18 cellular contexts compared by ENCODE assay signal in the genomic region with DNA sequence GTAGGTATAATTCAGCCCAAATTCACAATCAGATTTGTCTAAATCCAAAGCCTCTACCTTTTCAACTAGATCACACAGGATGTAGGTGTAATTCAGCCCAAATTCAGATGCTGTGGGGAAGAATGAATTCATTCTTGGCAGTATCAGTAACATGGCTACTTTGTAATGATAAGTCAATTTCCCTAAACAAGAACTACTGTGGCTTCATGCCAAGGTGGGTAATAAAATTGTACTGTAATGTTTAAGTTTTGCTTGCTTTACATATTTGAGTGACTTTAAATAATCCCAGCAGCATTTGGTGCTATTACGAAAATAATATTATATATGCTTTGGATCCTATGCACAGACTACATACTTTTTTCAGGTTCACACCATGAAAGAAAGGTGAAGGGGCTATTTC.
DNase-seq lines count a peak whose midpoint lies in the region; ATAC-seq, FAIRE-seq and TF ChIP-seq lines count a peak whose summit lies in the region.
"Had no signal": no experiment of that assay in that cellular context is flagged by ENCODE, and none has a peak within 500 bp of the region (broad histone marks: within the 10 kb centered on the region; RNA-seq: fewer than 3 reads in every experiment).

No MANE protein-coding gene starts in this region.

- H3K27ac ChIP-seq in IMR-90 (ENCODE audit: insufficient read depth, low read length) = no peak overlapping the region
- peak overlapping the region; percentile 54 to 70 (median 62) for H3K27ac ChIP-seq in thyroid gland
- H3K27ac ChIP-seq: GM23248, HL-60 had no signal

- no CpG with 5 or more reads among the region's 1 CpG for WGBS in IMR-90 (ENCODE audit: extremely low coverage in 2 of 2, insufficient read length in 1 of 2), 2 experiments
- 91 to 93% methylated on average over 1 of the region's 1 CpG for WGBS in thyroid gland, 2 donors

- H2AK9ac ChIP-seq in IMR-90 (replicated peaks; ENCODE audit: low read depth, low read length, poor library complexity) = no peak overlapping the region

- no peak for TF ChIP-seq POLR2A in IMR-90 (IDR thresholded peaks at IDR 0.05; ENCODE audit: low read depth, low read length)
- no peak for TF ChIP-seq POLR2A in thyroid gland (IDR thresholded peaks at IDR 0.05)

- dilution Hi-C loops in IMR-90 (cut with HindIII; ENCODE audit: low sequenced_read_pairs, unreplicated experiment) = no loop called here

- no peaks in the 10 kb centered on the region for H3K9me1 ChIP-seq in IMR-90 (ENCODE audit: insufficient read depth, low read length)

- H2AFZ ChIP-seq in IMR-90 (replicated peaks; ENCODE audit: low read length, poor library complexity) = no peak overlapping the region
- H2AFZ ChIP-seq: GM23248 had no signal

- BruUV-seq in IMR-90 (replicated peaks; lab: Mats Ljungman, UMichigan) = no TSS peak

- POLR2A ChIA-PET in IMR-90 (lab: Charles Lee; ENCODE audit: unreplicated experiment) = no interaction called here

- no peak overlapping the region for H2BK120ac ChIP-seq in IMR-90 (ENCODE audit: low read depth, low read length)

- no peak overlapping the region for H4K5ac ChIP-seq in IMR-90 (ENCODE audit: low read depth, low read length)

- H3K27me3 ChIP-seq in IMR-90 (ENCODE audit: control insufficient read depth, insufficient read depth, low read length) (no peaks in the 10 kb centered on the region), thyroid gland (no peaks in the 10 kb centered on the region)

- no peaks in the 10 kb centered on the region for H3K9me3 ChIP-seq in IMR-90 (ENCODE audit: control insufficient read depth, insufficient read depth, low read length)
- no peaks in the 10 kb centered on the region for H3K9me3 ChIP-seq in thyroid gland
- H3K9me3 ChIP-seq: HAP-1 had no signal

- H3K79me1 ChIP-seq in IMR-90 (ENCODE audit: low read depth in 1 of 2, low read length in 2 of 2) = no peaks in the 10 kb centered on the region

- H3K4ac ChIP-seq in IMR-90 (ENCODE audit: low read depth, low read length) = no peak overlapping the region

- no peak overlapping the region for H2BK15ac ChIP-seq in IMR-90 (ENCODE audit: low read depth, low read length)

- no peak for TF ChIP-seq RAD21 in IMR-90 (IDR thresholded peaks at IDR 0.05; ENCODE audit: low read length)

- H3K4me3 ChIP-seq in IMR-90 (ENCODE audit: insufficient read depth, low read depth, low read length) = no peak overlapping the region
- no peak overlapping the region for H3K4me3 ChIP-seq in thyroid gland (replicated peaks in 1 of 3)
- H3K4me3 ChIP-seq: GM23248, HAP-1 had no signal

- CTCF ChIA-PET in IMR-90 (lab: Yijun Ruan, JAX) = no interaction called here

- H3K23ac ChIP-seq in IMR-90 (ENCODE audit: low read depth, low read length) = no peak overlapping the region

- H4K8ac ChIP-seq in IMR-90 (ENCODE audit: low read depth in 2 of 2, low read length in 2 of 2) = no peak overlapping the region

- no peak overlapping the region for H2BK20ac ChIP-seq in IMR-90 (ENCODE audit: low read depth, low read length)

- no peak overlapping the region for H3K9ac ChIP-seq in IMR-90 (ENCODE audit: low read depth, low read length)
- H3K9ac ChIP-seq: GM23248 had no signal

- H3K4me1 ChIP-seq in IMR-90 (ENCODE audit: control insufficient read depth, insufficient read depth, low read length) (no peaks in the 10 kb centered on the region), thyroid gland (peaks cover 49 to 56% of the 10 kb centered on the region in 2 donors)

- no peak overlapping the region for H3K18ac ChIP-seq in IMR-90 (ENCODE audit: low read depth, low read length)

- no peak overlapping the region for H3K4me2 ChIP-seq in IMR-90 (ENCODE audit: low read depth, low read length)

- ATAC-seq in IMR-90 (ENCODE audit: low read depth) (no peak), HG03280 (IDR thresholded peaks at IDR 0.05; ENCODE audit: unreplicated experiment) (no peak)

- intact Hi-C loops in IMR-90 (cut with micrococcal nuclease) (no loop called here), thyroid gland (cut with DNase I) (no loop called here)

- H4K20me1 ChIP-seq in IMR-90 (ENCODE audit: insufficient read depth, low read length) = no peaks in the 10 kb centered on the region

- DNase-seq in D721Med (ENCODE audit: insufficient read length, low spot score) (no peak), IMR-90 (peak; percentile 5), dermis blood vessel endothelial cell (peak; percentile 41), thyroid gland (no peak), NCI-H2171 treated with DMSO at 0.1 percent for 48 hours (lab: John Stamatoyannopoulos, UW) (no peak)
- DNase-seq: C1 segment of cervical spinal cord; CD4-positive, CD25-positive, alpha-beta regulatory T cell; CD8-positive, alpha-beta memory T cell; COR-L47; DMS153; DMS79; GDM1; GM23248 had no signal

- peak; percentile 46 for FAIRE-seq in D721Med (lab: Jason Lieb, UNC)
- FAIRE-seq: GM12892, GM18507 had no signal

- H3K36me3 ChIP-seq in IMR-90 (ENCODE audit: control insufficient read depth, insufficient read depth, low read length) = no peaks in the 10 kb centered on the region
- H3K36me3 ChIP-seq in thyroid gland = no peaks in the 10 kb centered on the region
- H3K36me3 ChIP-seq: HAP-1 had no signal

- no peak overlapping the region; the same call in 1 of the 2 replicates for H3K56ac ChIP-seq in IMR-90 (ENCODE audit: extremely low read depth, insufficient read depth, low read length)

- in situ Hi-C loops in IMR-90 (cut with MboI; ENCODE audit: low sequenced_read_pairs) = no loop called here

- no peak overlapping the region for H2AK5ac ChIP-seq in IMR-90 (ENCODE audit: low read depth, low read length)

- TF ChIP-seq CTCF in D721Med (IDR thresholded peaks at IDR 0.05; ENCODE audit: insufficient read depth, missing control alignments) = no peak
- no peak for TF ChIP-seq CTCF in IMR-90 (conservative IDR thresholded peaks at IDR 0.05; ENCODE audit: low read depth, low read length)
- TF ChIP-seq CTCF in thyroid gland (IDR thresholded peaks at IDR 0.05) = no peak

- H3K14ac ChIP-seq in IMR-90 (replicated peaks; ENCODE audit: low read depth, low read length) = no peak overlapping the region

- no peak overlapping the region for H4K91ac ChIP-seq in IMR-90 (ENCODE audit: insufficient read depth, low read depth, low read length)

- H2BK5ac ChIP-seq in IMR-90 (ENCODE audit: low read depth, low read length, poor library complexity, severe bottlenecking) = no peak overlapping the region

TF ChIP-seq in IMR-90, 13 proteins besides CTCF, POLR2A, EP300 and RAD21:
- TF ChIP-seq CHD1 (IDR thresholded peaks at IDR 0.05; ENCODE audit: low read depth, low read length) = no peak
- TF ChIP-seq MXI1 (IDR thresholded peaks at IDR 0.05; ENCODE audit: borderline replicate concordance, low read depth, low read length) = no peak
- no peak for TF ChIP-seq FOS (IDR thresholded peaks at IDR 0.05; ENCODE audit: low read depth, low read length)
- TF ChIP-seq BHLHE40 (IDR thresholded peaks at IDR 0.05; ENCODE audit: low read depth, low read length) = no peak

Comparison
In these comparisons a context has a peak if more than half of its experiments do, and no peak if none do; other contexts are left out.
1. DNase-seq: peak in IMR-90 (single experiment) and dermis blood vessel endothelial cell (single experiment); none in D721Med (single experiment), thyroid gland (0 of 2) and NCI-H2171 treated with DMSO at 0.1 percent for 48 hours (single experiment).